Comparison of ENCODE assay signal across 25 cellular contexts in genomic region chr7:36602975-36603887, GRCh38.
DNase-seq lines count a peak whose midpoint lies in the region; ATAC-seq and TF ChIP-seq lines count a peak whose summit lies in the region.
"Had no signal": no experiment of that assay in that cellular context is flagged by ENCODE, and none has a peak within 500 bp of the region (broad histone marks: within the 10 kb centered on the region; RNA-seq: fewer than 3 reads in every experiment).

No MANE protein-coding gene starts in this region.

- H2AFZ ChIP-seq in DND-41 (ENCODE audit: low read depth, low read length), result no peak overlapping the region

- CTCF ChIA-PET in CD4-positive, alpha-beta T cell (lab: Charles Lee), result no interaction called here

- peaks cover 59% of the 10 kb centered on the region for H3K4me1 Mint-ChIP-seq in CD4-positive, alpha-beta T cell (ENCODE audit: low read depth)
- peaks cover 40% of the 10 kb centered on the region for H3K4me1 Mint-ChIP-seq in activated naive CD8-positive, alpha-beta T cell treated with anti-CD3 and anti-CD28 coated beads, Interleukin-2, amount 10 ng/mL, durations not matched to agents 7 days and 5 days
- H3K4me1 Mint-ChIP-seq in natural killer cell treated with Interleukin-12 subunit alpha and Interleukin-12 subunit beta and Interleukin-15 and Interleukin-18, amount 100 ng/mL, for 72 hours (ENCODE audit: low read depth in 2 of 2), result peaks cover 69 to 73% of the 10 kb centered on the region in 2 donors
- H3K4me1 Mint-ChIP-seq: IgD-negative memory B cell had no signal

- intact Hi-C loops in CD4-positive, alpha-beta T cell (cut with DNase I, micrococcal nuclease), result no loop called here

- H4K20me1 ChIP-seq in DND-41 (ENCODE audit: insufficient read depth, low read length), result no peaks in the 10 kb centered on the region

- H3K27me3 Mint-ChIP-seq in CD4-positive, alpha-beta T cell, result no peaks in the 10 kb centered on the region
- H3K27me3 Mint-ChIP-seq in activated naive CD8-positive, alpha-beta T cell treated with anti-CD3 and anti-CD28 coated beads, Interleukin-2, amount 10 ng/mL, durations not matched to agents 7 days and 5 days, result no peaks in the 10 kb centered on the region
- no peaks in the 10 kb centered on the region for H3K27me3 Mint-ChIP-seq in natural killer cell treated with Interleukin-12 subunit alpha and Interleukin-12 subunit beta and Interleukin-15 and Interleukin-18, amount 100 ng/mL, for 72 hours

- no peaks in the 10 kb centered on the region for H3K36me3 ChIP-seq in DND-41 (ENCODE audit: insufficient read depth, low read length)
- no peaks in the 10 kb centered on the region for H3K36me3 ChIP-seq in H7 (replicated peaks; ENCODE audit: control insufficient read depth, insufficient read depth, low read length)
- H3K36me3 ChIP-seq: esophagus squamous epithelium, gastrocnemius medialis, HAP-1, pancreas, suprapubic skin, uterus had no signal

- no peak for DNase-seq in CD4-positive, alpha-beta T cell
- no peak for DNase-seq in DND-41
- DNase-seq in activated naive CD8-positive, alpha-beta T cell treated with anti-CD3 and anti-CD28 coated beads, Interleukin-2, amount 10 ng/mL, durations not matched to agents 7 days and 5 days, result no peak
- DNase-seq in natural killer cell treated with Interleukin-12 subunit alpha and Interleukin-12 subunit beta and Interleukin-15 and Interleukin-18, amount 100 ng/mL, for 72 hours (ENCODE audit: low spot score), result no peak
- no peak for DNase-seq in anterior cingulate cortex (lab: John Stamatoyannopoulos, UW)
- no peak for DNase-seq in H7
- DNase-seq: activated CD4-positive, CD25-positive, alpha-beta regulatory T cell treated with anti-CD3 and anti-CD28 coated beads, Interleukin-2, amount 50 U/mL, for 72 hours; activated naive CD4-positive, alpha-beta T cell; DMS153; effector memory CD4-positive, alpha-beta T cell; esophagus squamous epithelium; gastrocnemius medialis; GDM1; NCI-H2081 treated with DMSO at 0.1 percent for 48 hours; NCI-H446; pancreas; Right ventricle myocardium superior; stimulated activated CD8-positive, alpha-beta memory T cell treated with anti-CD3 and anti-CD28 coated beads, Interleukin-4, amount 100 ng/mL, for 48 hours; SW 1271; uterus had no signal

- H3K27me3 ChIP-seq in CD4-positive, alpha-beta T cell (ENCODE audit: control insufficient read depth, insufficient read depth, low read length), result no peaks in the 10 kb centered on the region
- no peaks in the 10 kb centered on the region for H3K27me3 ChIP-seq in DND-41 (ENCODE audit: insufficient read depth, low read length, poor library complexity)
- H3K27me3 ChIP-seq in H7 (ENCODE audit: control insufficient read depth, insufficient read depth, low read length), result no peaks in the 10 kb centered on the region
- H3K27me3 ChIP-seq: esophagus squamous epithelium, gastrocnemius medialis, pancreas, suprapubic skin, uterus had no signal

- H3K4me2 ChIP-seq in DND-41 (ENCODE audit: insufficient read depth, low read length), result no peak overlapping the region

- H3K9me3 ChIP-seq in CD4-positive, alpha-beta T cell (ENCODE audit: control insufficient read depth, low read length), result no peaks in the 10 kb centered on the region
- H3K9me3 ChIP-seq in DND-41 (ENCODE audit: insufficient read depth, low read length, severe bottlenecking), result no peaks in the 10 kb centered on the region
- H3K9me3 ChIP-seq: esophagus squamous epithelium, gastrocnemius medialis, HAP-1, pancreas, suprapubic skin, uterus had no signal

- peaks cover 25% of the 10 kb centered on the region for H3K36me3 Mint-ChIP-seq in CD4-positive, alpha-beta T cell (ENCODE audit: low read depth)
- peaks cover 3% of the 10 kb centered on the region for H3K36me3 Mint-ChIP-seq in activated naive CD8-positive, alpha-beta T cell treated with anti-CD3 and anti-CD28 coated beads, Interleukin-2, amount 10 ng/mL, durations not matched to agents 7 days and 5 days
- H3K36me3 Mint-ChIP-seq in natural killer cell treated with Interleukin-12 subunit alpha and Interleukin-12 subunit beta and Interleukin-15 and Interleukin-18, amount 100 ng/mL, for 72 hours, result peaks cover 24% of the 10 kb centered on the region

- no peak for TF ChIP-seq CTCF in CD4-positive, alpha-beta T cell (IDR thresholded peaks at IDR 0.05)
- no peak for TF ChIP-seq CTCF in DND-41 (IDR thresholded peaks at IDR 0.05; ENCODE audit: borderline replicate concordance, extremely low read depth, low read length, poor library complexity, severe bottlenecking)

- no peaks in the 10 kb centered on the region for H3K79me2 ChIP-seq in DND-41 (ENCODE audit: insufficient read depth, low read length)

- no peak for ATAC-seq in CD4-positive, alpha-beta T cell (ENCODE audit: poor library complexity)
- ATAC-seq in DND-41 (ENCODE audit: insufficient read depth, low read depth) (0 out of 3 replicates have a peak, but pooled peaks have one; percentile 37), GM21526 (IDR thresholded peaks at IDR 0.05; ENCODE audit: low FRiP score, unreplicated experiment) (no peak)
- ATAC-seq in activated naive CD8-positive, alpha-beta T cell treated with anti-CD3 and anti-CD28 coated beads, Interleukin-2, amount 10 ng/mL, durations not matched to agents 7 days and 5 days (ENCODE audit: low read depth), result peak; percentile 57
- peak; percentile 12 to 64 for ATAC-seq in natural killer cell treated with Interleukin-12 subunit alpha and Interleukin-12 subunit beta and Interleukin-15 and Interleukin-18, amount 100 ng/mL, for 72 hours
- ATAC-seq: gastrocnemius medialis, pancreas, sciatic nerve had no signal

- no peak overlapping the region for H3K27ac ChIP-seq in CD4-positive, alpha-beta T cell (ENCODE audit: low read depth, low read length)
- H3K27ac ChIP-seq in DND-41 (ENCODE audit: low read length), result no peak overlapping the region
- H3K27ac ChIP-seq: esophagus squamous epithelium, gastrocnemius medialis, pancreas, suprapubic skin, uterus had no signal

- no peaks in the 10 kb centered on the region for H3K9me3 Mint-ChIP-seq in CD4-positive, alpha-beta T cell
- no peaks in the 10 kb centered on the region for H3K9me3 Mint-ChIP-seq in activated naive CD8-positive, alpha-beta T cell treated with anti-CD3 and anti-CD28 coated beads, Interleukin-2, amount 10 ng/mL, durations not matched to agents 7 days and 5 days
- no peaks in the 10 kb centered on the region for H3K9me3 Mint-ChIP-seq in natural killer cell treated with Interleukin-12 subunit alpha and Interleukin-12 subunit beta and Interleukin-15 and Interleukin-18, amount 100 ng/mL, for 72 hours
- H3K9me3 Mint-ChIP-seq: IgD-negative memory B cell had no signal

- no peak overlapping the region for H3K4me3 Mint-ChIP-seq in CD4-positive, alpha-beta T cell
- H3K4me3 Mint-ChIP-seq in activated naive CD8-positive, alpha-beta T cell treated with anti-CD3 and anti-CD28 coated beads, Interleukin-2, amount 10 ng/mL, durations not matched to agents 7 days and 5 days, result no peak overlapping the region
- peak overlapping the region; percentile 54 for H3K4me3 Mint-ChIP-seq in natural killer cell treated with Interleukin-12 subunit alpha and Interleukin-12 subunit beta and Interleukin-15 and Interleukin-18, amount 100 ng/mL, for 72 hours
- H3K4me3 Mint-ChIP-seq: IgD-negative memory B cell had no signal

- no peaks in the 10 kb centered on the region; the same call in 1 of the 2 replicates for H3K4me1 ChIP-seq in DND-41 (ENCODE audit: insufficient read depth, low read length)
- H3K4me1 ChIP-seq: gastrocnemius medialis, suprapubic skin, uterus had no signal

- POLR2A ChIA-PET in CD4-positive, alpha-beta T cell (lab: Charles Lee), result no interaction called here
- POLR2A ChIA-PET in activated naive CD8-positive, alpha-beta T cell treated with anti-CD3 and anti-CD28 coated beads, Interleukin-2, amount 10 ng/mL, durations not matched to agents 7 days and 5 days (lab: Charles Lee), result no interaction called here

- H3K27ac Mint-ChIP-seq in CD4-positive, alpha-beta T cell, result peak overlapping the region; percentile 43
- peak overlapping the region; percentile 59 for H3K27ac Mint-ChIP-seq in activated naive CD8-positive, alpha-beta T cell treated with anti-CD3 and anti-CD28 coated beads, Interleukin-2, amount 10 ng/mL, durations not matched to agents 7 days and 5 days
- peak overlapping the region; percentile 76 to 96 for H3K27ac Mint-ChIP-seq in natural killer cell treated with Interleukin-12 subunit alpha and Interleukin-12 subunit beta and Interleukin-15 and Interleukin-18, amount 100 ng/mL, for 72 hours
- H3K27ac Mint-ChIP-seq: IgD-negative memory B cell had no signal

- H3K4me3 ChIP-seq in DND-41 (ENCODE audit: low read depth in 1 of 2, low read length in 2 of 2) (no peak overlapping the region), H7 (ENCODE audit: insufficient read depth, low read depth, low read length) (no peak overlapping the region)
- H3K4me3 ChIP-seq: esophagus squamous epithelium, gastrocnemius medialis, HAP-1, pancreas, suprapubic skin, uterus had no signal

- H3K9ac ChIP-seq in DND-41 (ENCODE audit: low read depth, low read length), result no peak overlapping the region

Comparison
In these comparisons a context has a peak if more than half of its experiments do, and no peak if none do; other contexts are left out.
1. ATAC-seq: peak in DND-41 (single experiment), activated naive CD8-positive, alpha-beta T cell treated with anti-CD3 and anti-CD28 coated beads, Interleukin-2, amount 10 ng/mL, durations not matched to agents 7 days and 5 days (single experiment) and natural killer cell treated with Interleukin-12 subunit alpha and Interleukin-12 subunit beta and Interleukin-15 and Interleukin-18, amount 100 ng/mL, for 72 hours (2 of 2); none in CD4-positive, alpha-beta T cell (single experiment) and GM21526 (single experiment).
2. Peak in every context shown above with its lines, with median percentiles within 50 percentile points of each other: H3K27ac Mint-ChIP-seq.